ENCODE assay signal across 1 cellular context in genomic region chr6:158048589-158048988, GRCh38.
TF ChIP-seq lines count a peak whose summit lies in the region.

No MANE protein-coding gene starts in this region.

TF ChIP-seq in IMR-90, 13 proteins besides CTCF, POLR2A, EP300 and RAD21:
- TF ChIP-seq MAFK (IDR thresholded peaks at IDR 0.05; ENCODE audit: low read depth, low read length) (no peak), USF2 (IDR thresholded peaks at IDR 0.05; ENCODE audit: low read depth, low read length) (no peak), BHLHE40 (IDR thresholded peaks at IDR 0.05; ENCODE audit: low read depth, low read length) (no peak), CHD1 (IDR thresholded peaks at IDR 0.05; ENCODE audit: low read depth, low read length) (no peak), SMC3 (IDR thresholded peaks at IDR 0.05; ENCODE audit: low read depth, low read length) (no peak), MXI1 (IDR thresholded peaks at IDR 0.05; ENCODE audit: borderline replicate concordance, low read depth, low read length) (no peak)
